In the genomic region with DNA sequence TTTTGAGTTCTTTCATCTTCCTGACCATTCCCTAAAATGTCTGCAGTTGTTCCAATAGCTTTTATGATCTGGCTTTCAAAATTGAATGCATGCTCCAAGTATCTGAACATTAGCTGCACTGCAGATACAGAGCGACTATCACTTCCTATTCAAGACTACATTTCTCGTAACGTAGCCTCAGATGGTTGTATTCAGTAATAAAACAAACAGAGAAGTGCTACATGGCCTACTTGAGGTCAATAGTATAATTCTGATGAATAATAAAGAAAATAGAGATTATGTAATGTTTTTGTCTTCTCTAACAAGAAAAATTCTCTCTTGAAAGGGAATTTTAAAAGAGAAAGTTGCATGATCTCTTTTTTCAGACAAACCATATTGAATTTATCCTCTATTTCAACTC, we compare ENCODE assay signal across 21 cellular contexts.
"Had no signal": no experiment of that assay in that cellular context is flagged by ENCODE, and none has a peak within 500 bp of the region (broad histone marks: within the 10 kb centered on the region; RNA-seq: fewer than 3 reads in every experiment).

No MANE protein-coding gene starts in this region.

- H3K9me3 ChIP-seq: esophagus muscularis mucosa, gastroesophageal sphincter, sigmoid colon, tibial nerve had no signal

- H3K27ac ChIP-seq: esophagus muscularis mucosa, gastroesophageal sphincter, sigmoid colon, tibial nerve had no signal

- H3K27me3 ChIP-seq: esophagus muscularis mucosa, gastroesophageal sphincter, sigmoid colon, tibial nerve had no signal

- H3K4me3 ChIP-seq: esophagus muscularis mucosa, gastroesophageal sphincter, sigmoid colon, tibial nerve had no signal

- ATAC-seq: activated CD4-positive, alpha-beta T cell treated with anti-CD3 and anti-CD28 coated beads for 36 hours; activated T-cell treated with anti-CD3 and anti-CD28 coated beads, Interleukin-2, amount 50 U/mL, for 4 hours; gastroesophageal sphincter had no signal

- DNase-seq: activated B cell treated with CpG ODN at 0.5 μM for 24 hours; activated CD4-positive, alpha-beta T cell treated with anti-CD3 and anti-CD28 coated beads for 36 hours; activated CD4-positive, alpha-beta T cell treated with anti-CD3 and anti-CD28 coated beads, Interleukin-2, amount 50 U/mL, for 4 hours; activated CD8-positive, alpha-beta memory T cell treated with anti-CD3 and anti-CD28 coated beads, Interleukin-2, amount 50 U/mL, for 48 hours; activated naive CD4-positive, alpha-beta T cell treated with Interleukin-2 at 50 U/mL for 16 hours; activated naive CD8-positive, alpha-beta T cell treated with anti-CD3 and anti-CD28 coated beads for 36 hours; activated T-cell treated with anti-CD3 and anti-CD28 coated beads, Interleukin-2, amount 50 U/mL, for 4 hours; amniotic stem cell; effector memory CD4-positive, alpha-beta T cell; head of caudate nucleus; hypothalamus; naive B cell; occipital lobe; retina; sigmoid colon; stimulated activated CD4-positive, alpha-beta T cell treated with anti-CD3 and anti-CD28 coated beads, Interleukin-12 subunit alpha, Interleukin-12 subunit beta, amount 100 ng/mL, for 4 hours; stimulated activated CD4-positive, alpha-beta T cell treated with anti-CD3 and anti-CD28 coated beads, Interleukin-4, amount 100 ng/mL, for 4 hours; T-helper 9 cell had no signal

- H3K36me3 ChIP-seq: esophagus muscularis mucosa, gastroesophageal sphincter, sigmoid colon, tibial nerve had no signal

- H3K4me1 ChIP-seq: esophagus muscularis mucosa, gastroesophageal sphincter, sigmoid colon had no signal
